Comparison of ENCODE assay signal across 1 cellular context in the genomic region with DNA sequence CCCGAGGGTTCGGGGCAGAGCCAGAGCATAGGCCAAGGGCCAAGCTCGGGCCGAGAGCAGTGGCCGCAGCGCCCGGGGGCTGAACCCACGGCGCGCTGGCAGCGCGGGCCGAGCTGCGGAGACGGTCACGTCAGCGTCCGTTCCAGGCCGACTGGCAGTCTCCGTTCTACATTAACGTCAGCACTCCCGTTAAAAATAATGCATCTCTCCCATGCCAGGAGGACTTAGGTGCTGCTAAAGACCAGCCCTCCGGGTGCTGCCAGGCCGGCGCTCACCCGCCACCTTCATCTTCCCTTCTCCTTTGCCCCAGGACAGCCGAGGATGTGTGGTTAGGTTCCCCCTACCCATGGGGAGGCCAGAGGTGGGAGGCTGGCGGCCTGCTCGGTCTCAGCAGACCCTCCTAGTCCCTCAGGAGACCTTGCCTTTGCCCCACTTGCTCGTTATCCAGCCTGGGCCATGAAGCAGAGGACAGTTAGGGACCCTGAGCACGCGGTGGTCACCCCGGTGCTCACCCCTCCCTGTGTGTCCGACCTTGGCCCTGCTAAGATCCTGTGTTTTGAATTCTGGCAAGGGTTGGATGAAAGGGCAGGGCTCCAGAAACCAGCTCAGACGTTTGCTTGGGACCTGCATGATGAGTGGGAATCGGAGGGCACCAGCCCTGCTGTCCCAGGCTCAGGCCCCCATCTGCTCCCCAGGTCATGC.
TF ChIP-seq lines count a peak whose summit lies in the region.

No MANE protein-coding gene starts in this region.

TF ChIP-seq in endothelial cell of umbilical vein, 7 proteins besides CTCF, POLR2A, EP300 and RAD21:
- no peak for TF ChIP-seq GATA2 (IDR thresholded peaks at IDR 0.05; ENCODE audit: insufficient read depth, insufficient read length, low read depth, low read length)
- no peak for TF ChIP-seq FOS (IDR thresholded peaks at IDR 0.05; ENCODE audit: borderline replicate concordance, insufficient read depth, low read length)
- TF ChIP-seq MYC (IDR thresholded peaks at IDR 0.05; ENCODE audit: low read depth, low read length), result no peak
- TF ChIP-seq EZH2 (IDR thresholded peaks at IDR 0.05; ENCODE audit: borderline replicate concordance, low read depth, low read length, severe bottlenecking), result no peak
- TF ChIP-seq JUN (IDR thresholded peaks at IDR 0.05; ENCODE audit: borderline replicate concordance, insufficient read depth, insufficient read length, low read depth), result no peak
- TF ChIP-seq POLR2AphosphoS5 (IDR thresholded peaks at IDR 0.05; ENCODE audit: insufficient read depth, low read depth, low read length), result peak; percentile 49
TF ChIP-seq in endothelial cell of umbilical vein: peak in this region for 1.
